9 cellular contexts compared by ENCODE assay signal in genomic region chr20:43508106-43508505, GRCh38. TPM values are rescaled to one million over a fixed set of nuclear protein-coding genes. Genes with fewer than 3 reads are reported as not detected.
DNase-seq lines count a peak whose midpoint lies in the region; ATAC-seq lines count a peak whose summit lies in the region.
"Had no signal": no experiment of that assay in that cellular context is flagged by ENCODE, and none has a peak within 500 bp of the region (broad histone marks: within the 10 kb centered on the region; RNA-seq: fewer than 3 reads in every experiment).

No MANE protein-coding gene starts in this region.

- no peak overlapping the region for H3K27ac Mint-ChIP-seq in activated naive CD8-positive, alpha-beta T cell
- no peak overlapping the region for H3K27ac Mint-ChIP-seq in stimulated activated memory B cell treated with anti-CD40 and anti-IgM and Interleukin-4, amounts not matched to agents 10 μg/mL and 1 μg/mL and 100 μg/mL, for 72 hours

- peaks cover 20% of the 10 kb centered on the region for H3K27me3 Mint-ChIP-seq in activated naive CD8-positive, alpha-beta T cell
- H3K27me3 Mint-ChIP-seq in stimulated activated memory B cell treated with anti-CD40 and anti-IgM and Interleukin-4, amounts not matched to agents 10 μg/mL and 1 μg/mL and 100 μg/mL, for 72 hours, result peaks cover 66% of the 10 kb centered on the region

- no peaks in the 10 kb centered on the region for H3K36me3 ChIP-seq in iPS-20b (ENCODE audit: insufficient read depth, low read depth, low read length)

- peak overlapping the region; percentile 74 for H3K4me3 ChIP-seq in iPS-20b (ENCODE audit: low read length)

- H3K27me3 ChIP-seq in iPS-20b (ENCODE audit: insufficient read depth, low read length), result peaks cover 40% of the 10 kb centered on the region

- peaks cover 6% of the 10 kb centered on the region for H3K4me1 Mint-ChIP-seq in activated naive CD8-positive, alpha-beta T cell (ENCODE audit: low read depth)
- no peaks in the 10 kb centered on the region for H3K4me1 Mint-ChIP-seq in stimulated activated memory B cell treated with anti-CD40 and anti-IgM and Interleukin-4, amounts not matched to agents 10 μg/mL and 1 μg/mL and 100 μg/mL, for 72 hours

- no peaks in the 10 kb centered on the region for H3K9me3 Mint-ChIP-seq in activated naive CD8-positive, alpha-beta T cell (ENCODE audit: low read depth)
- H3K9me3 Mint-ChIP-seq in stimulated activated memory B cell treated with anti-CD40 and anti-IgM and Interleukin-4, amounts not matched to agents 10 μg/mL and 1 μg/mL and 100 μg/mL, for 72 hours, result peaks cover 3% of the 10 kb centered on the region

- H3K27ac ChIP-seq in iPS-20b (ENCODE audit: low read length), result no peak overlapping the region

- DNase-seq in DMS53 (lab: John Stamatoyannopoulos, UW) (peak; percentile 46), DMS53 treated with DMSO at 0.1 percent for 48 hours (lab: John Stamatoyannopoulos, UW; ENCODE audit: unreplicated experiment) (no peak), occipital lobe (lab: John Stamatoyannopoulos, UW) (no peak), superior temporal gyrus (ENCODE audit: extremely low spot score) (no peak), hypothalamus (lab: John Stamatoyannopoulos, UW) (no peak)

- H3K4me1 ChIP-seq in iPS-20b (ENCODE audit: insufficient read depth, low read length), result peaks cover 3% of the 10 kb centered on the region; the same call in 1 of the 2 replicates

- H3K36me3 Mint-ChIP-seq in activated naive CD8-positive, alpha-beta T cell, result no peaks in the 10 kb centered on the region
- no peaks in the 10 kb centered on the region for H3K36me3 Mint-ChIP-seq in stimulated activated memory B cell treated with anti-CD40 and anti-IgM and Interleukin-4, amounts not matched to agents 10 μg/mL and 1 μg/mL and 100 μg/mL, for 72 hours

- no peaks in the 10 kb centered on the region for H3K9me3 ChIP-seq in iPS-20b (ENCODE audit: insufficient read depth, low read depth, low read length)

- peak overlapping the region; percentile 73 for H3K4me3 Mint-ChIP-seq in activated naive CD8-positive, alpha-beta T cell
- H3K4me3 Mint-ChIP-seq in stimulated activated memory B cell treated with anti-CD40 and anti-IgM and Interleukin-4, amounts not matched to agents 10 μg/mL and 1 μg/mL and 100 μg/mL, for 72 hours, result peak overlapping the region; percentile 66

- H3K9ac ChIP-seq in iPS-20b (ENCODE audit: low read depth, low read length), result peak overlapping the region; percentile 51; the same call in 1 of the 2 replicates

- ATAC-seq in stimulated activated memory B cell treated with anti-CD40 and anti-IgM and Interleukin-4, amounts not matched to agents 10 μg/mL and 1 μg/mL and 100 μg/mL, for 72 hours, result no peak

RNA-seq across cellular contexts. Expression of gene L3MBTL1, which starts 0.6 kb away (rescaled TPM):
- 18.4 TPM for total RNA-seq in occipital lobe

RNA-seq across cellular contexts. Expression of gene SRSF6, which starts 50.4 kb away (rescaled TPM):
- 33.7 TPM for total RNA-seq in occipital lobe

RNA-seq across cellular contexts. Expression of gene SGK2, which starts 50.7 kb away (rescaled TPM):
- total RNA-seq in occipital lobe, result not detected
- total RNA-seq: glomerular endothelial cell had no signal
